In genomic region chr5:126769703-126770102, GRCh38 we compare ENCODE assay signal across 20 cellular contexts.
"Had no signal": no experiment of that assay in that cellular context is flagged by ENCODE, and none has a peak within 500 bp of the region (broad histone marks: within the 10 kb centered on the region; RNA-seq: fewer than 3 reads in every experiment).

No MANE protein-coding gene starts in this region.

- H3K36me3 Mint-ChIP-seq: naive thymus-derived CD8-positive, alpha-beta T cell had no signal

- DNase-seq: dermis blood vessel endothelial cell; esophagus squamous epithelium; foreskin fibroblast; glutamatergic neuron; islet precursor cell; mammary epithelial cell; mucosa of descending colon; naive thymus-derived CD8-positive, alpha-beta T cell; posterior cingulate gyrus; sigmoid colon; stimulated activated CD4-positive, alpha-beta T cell treated with anti-CD3 and anti-CD28 coated beads, Interleukin-12 subunit alpha, Interleukin-12 subunit beta, amount 100 ng/mL, for 4 hours; testis; upper lobe of right lung had no signal

- H3K4me1 ChIP-seq: esophagus squamous epithelium, gastroesophageal sphincter, sigmoid colon, testis, tibial nerve, upper lobe of right lung, vagina had no signal

- H3K27ac Mint-ChIP-seq: naive thymus-derived CD8-positive, alpha-beta T cell; stimulated activated naive CD8-positive, alpha-beta T cell treated with anti-CD3 and anti-CD28 coated beads, Interleukin-15, Interleukin-2, amounts not matched to agents 100 ng/mL and 50 ng/mL, for 24 hours had no signal

- H3K4me3 Mint-ChIP-seq: naive thymus-derived CD8-positive, alpha-beta T cell; stimulated activated naive CD8-positive, alpha-beta T cell treated with anti-CD3 and anti-CD28 coated beads, Interleukin-15, Interleukin-2, amounts not matched to agents 100 ng/mL and 50 ng/mL, for 24 hours had no signal

- H3K27me3 ChIP-seq: esophagus squamous epithelium, neutrophil, testis, tibial nerve, upper lobe of right lung, vagina had no signal

- H3K4me1 Mint-ChIP-seq: naive thymus-derived CD8-positive, alpha-beta T cell had no signal

- H3K9me3 ChIP-seq: esophagus squamous epithelium, gastroesophageal sphincter, mucosa of descending colon, neutrophil, sigmoid colon, testis, tibial nerve, upper lobe of right lung, vagina had no signal

- H3K36me3 ChIP-seq: esophagus squamous epithelium, gastroesophageal sphincter, neutrophil, sigmoid colon, tibial nerve, upper lobe of right lung, vagina had no signal

- H3K9me3 Mint-ChIP-seq: naive thymus-derived CD8-positive, alpha-beta T cell; stimulated activated naive CD8-positive, alpha-beta T cell treated with anti-CD3 and anti-CD28 coated beads, Interleukin-15, Interleukin-2, amounts not matched to agents 100 ng/mL and 50 ng/mL, for 24 hours had no signal

- H3K4me3 ChIP-seq: esophagus squamous epithelium, gastroesophageal sphincter, mucosa of descending colon, sigmoid colon, skin epidermis, testis, tibial nerve, upper lobe of right lung, vagina had no signal

- H3K27ac ChIP-seq: esophagus squamous epithelium, gastroesophageal sphincter, neutrophil, sigmoid colon, skin epidermis, testis, tibial nerve, upper lobe of right lung, vagina had no signal

- ATAC-seq: gastroesophageal sphincter; left lobe of liver; mucosa of descending colon; naive thymus-derived CD8-positive, alpha-beta T cell; upper lobe of right lung had no signal

- H3K27me3 Mint-ChIP-seq: stimulated activated naive CD8-positive, alpha-beta T cell treated with anti-CD3 and anti-CD28 coated beads, Interleukin-15, Interleukin-2, amounts not matched to agents 100 ng/mL and 50 ng/mL, for 24 hours had no signal
